ENCODE assay signal across 10 cellular contexts in genomic region chr15:82821396-82821795, GRCh38. TPM values are rescaled to one million over a fixed set of nuclear protein-coding genes. Genes with fewer than 3 reads are reported as not detected.
A peak's percentile ranks its signal among the peaks of the same experiment; 100 is the strongest.
DNase-seq lines count a peak whose midpoint lies in the region; TF ChIP-seq lines count a peak whose summit lies in the region.
"Not testable (repeated sequence)": the region's sequence is repeated elsewhere in the genome, so short reads cannot be mapped to it uniquely, and the experiment has no call there.
"Had no signal": no experiment of that assay in that cellular context is flagged by ENCODE, and none has a peak within 500 bp of the region (broad histone marks: within the 10 kb centered on the region; RNA-seq: fewer than 3 reads in every experiment).

No MANE protein-coding gene starts in this region.

- TF ChIP-seq RAD21 in SK-N-SH (IDR thresholded peaks at IDR 0.05; ENCODE audit: low read length) = not testable (repeated sequence)

- H4K20me1 ChIP-seq in SK-N-SH (ENCODE audit: insufficient read depth); osteoblast (ENCODE audit: insufficient read depth, low read length): not testable (repeated sequence)

- CTCF ChIA-PET in SK-N-SH (lab: Yijun Ruan, JAX) = not testable (repeated sequence)

- not testable (repeated sequence) for TF ChIP-seq CTCF in AG10803 (conservative IDR thresholded peaks at IDR 0.05; ENCODE audit: low read length); HFFc6 (IDR thresholded peaks at IDR 0.05); SK-N-SH (IDR thresholded peaks at IDR 0.05); epithelial cell of proximal tubule (conservative IDR thresholded peaks at IDR 0.05; ENCODE audit: low read depth, low read length); osteoblast (IDR thresholded peaks at IDR 0.05; ENCODE audit: extremely low read depth, low read depth, low read length)

- H2AFZ ChIP-seq in SK-N-SH (ENCODE audit: low read depth); osteoblast (ENCODE audit: low read length): not testable (repeated sequence)

- H3K9ac ChIP-seq in SK-N-SH = not testable (repeated sequence)

- H3K27me3 Mint-ChIP-seq in HFFc6 (ENCODE audit: insufficient read depth) = not testable (repeated sequence)

- not testable (repeated sequence) for H3K79me2 ChIP-seq in SK-N-SH (ENCODE audit: insufficient read depth)
- peaks cover 15% of the 10 kb centered on the region for H3K79me2 ChIP-seq in osteoblast (ENCODE audit: insufficient read depth, low read length)

- WGBS in SK-N-SH (ENCODE audit: low lambda C conversion rate) = 65% methylated on average over 3 of the region's 3 CpGs

- peak overlapping the region in 1 of 2 experiments; percentile 55; a peak in 2 of 4 replicates for H3K27ac ChIP-seq in SK-N-SH (ENCODE audit: low read depth in 2 of 2, low read length in 1 of 2)
- H3K27ac ChIP-seq in osteoblast (ENCODE audit: low read depth, low read length) = not testable (repeated sequence)

- H3K4me3 Mint-ChIP-seq in HFFc6 = peak overlapping the region; percentile 44; the same call in 1 of the 2 replicates

- H3K9me2 ChIP-seq in SK-N-SH = not testable (repeated sequence)

- H3K36me3 ChIP-seq in SK-N-SH (replicated peaks in 1 of 2; ENCODE audit: control insufficient read depth in 1 of 2, insufficient read depth in 2 of 2, low read length in 1 of 2) (peaks cover 36 to 66% of the 10 kb centered on the region in 2 experiments), osteoblast (ENCODE audit: insufficient read depth, low read length) (peaks cover 77% of the 10 kb centered on the region)

- not testable (repeated sequence) for H3K9me3 Mint-ChIP-seq in HFFc6

- TF ChIP-seq EP300 in SK-N-SH (IDR thresholded peaks at IDR 0.05; ENCODE audit: borderline replicate concordance in 1 of 2, low read depth in 1 of 2, low read length in 1 of 2) = not testable (repeated sequence)

- POLR2A ChIA-PET in SK-N-SH (lab: Yijun Ruan, JAX) = not testable (repeated sequence)

- H3K4me1 Mint-ChIP-seq in HFFc6 (ENCODE audit: low read depth) = peaks cover 21% of the 10 kb centered on the region

- not testable (repeated sequence) for H3K27me3 ChIP-seq in SK-N-SH (ENCODE audit: insufficient read depth); osteoblast (ENCODE audit: insufficient read depth, low read length)

- peak overlapping the region; percentile 60 for H3K27ac Mint-ChIP-seq in HFFc6

- DNase-seq in AG10803 (ENCODE audit: low read depth) (peak; percentile 33), HFFc6 (peak; percentile 24), astrocyte of the hippocampus (ENCODE audit: low read depth, low spot score) (peak; percentile 38), epithelial cell of proximal tubule (ENCODE audit: low read depth) (peak; percentile 74), iris pigment epithelial cell (ENCODE audit: low read depth) (peak; percentile 40)
- not testable (repeated sequence) for DNase-seq in SK-N-SH; osteoblast (ENCODE audit: insufficient read length, low spot score, missing footprints)

- peaks cover 30% of the 10 kb centered on the region; the same call in 1 of the 2 replicates for H3K36me3 Mint-ChIP-seq in HFFc6 (ENCODE audit: low read depth)

- not testable (repeated sequence) for H3K9me3 ChIP-seq in SK-N-SH; osteoblast (ENCODE audit: low read depth, low read length)

- H3K4me2 ChIP-seq in SK-N-SH (0 out of 2 replicates have a peak overlapping the region, but pooled peaks have one; percentile 0), osteoblast (ENCODE audit: insufficient read depth, low read length) (peak overlapping the region; percentile 2)

- not testable (repeated sequence) for H3K4me3 ChIP-seq in AG10803 (ENCODE audit: low read length); SK-N-SH (ENCODE audit: low read depth in 2 of 2, low read length in 1 of 2); epithelial cell of proximal tubule (ENCODE audit: low read depth, low read length); osteoblast (ENCODE audit: insufficient read depth, low read length)

- H3F3A ChIP-seq in SK-N-SH (replicated peaks; ENCODE audit: insufficient read depth) = peaks cover 18% of the 10 kb centered on the region

- not testable (repeated sequence) for H3K4me1 ChIP-seq in SK-N-SH (ENCODE audit: control insufficient read depth in 1 of 2, insufficient read depth in 2 of 2, low read depth in 1 of 2, low read length in 1 of 2); osteoblast (ENCODE audit: insufficient read depth, low read length)

RNA-seq across cellular contexts. Expression of gene WHAMM, which starts 12.0 kb away (rescaled TPM):
- 1 to 10 TPM; 5.8 to 7.4 (median 6.3) TPM for total RNA-seq in HFFc6 (2021; fragmentation: NEBNext Ultra II Directional; extraction: Animal tissue kit (Norgen Biotek cat#: 25700))
- 1.9 and 2.3 TPM in 2 replicates for polyA plus RNA-seq in SK-N-SH (2012; rRNA removed)
- polyA plus RNA-seq in SK-N-SH (2012; cell fraction: cytosol; rRNA removed) = 2.3 and 2.4 TPM in 2 replicates
- 2.7 and 4.0 TPM in 2 replicates for polyA plus RNA-seq in SK-N-SH (2012; cell fraction: nucleus; rRNA removed)
- total RNA-seq in epithelial cell of proximal tubule = 6.0 TPM in 2 replicates
- 8.0 and 8.3 TPM in 2 replicates for total RNA-seq in osteoblast

RNA-seq across cellular contexts. Expression of gene FSD2, which starts 15.5 kb away (rescaled TPM):
- not detected for total RNA-seq in HFFc6 (2021; fragmentation: NEBNext Ultra II Directional; extraction: Animal tissue kit (Norgen Biotek cat#: 25700))
- polyA plus RNA-seq in SK-N-SH (2012; rRNA removed) = not detected in 2 replicates
- polyA plus RNA-seq in SK-N-SH (2012; cell fraction: cytosol; rRNA removed) = not detected in 2 replicates
- polyA plus RNA-seq in SK-N-SH (2012; cell fraction: nucleus; rRNA removed) = not detected in 2 replicates
- total RNA-seq in epithelial cell of proximal tubule = not detected in 2 replicates
- total RNA-seq in osteoblast = not detected in 2 replicates
- total RNA-seq: A172, K562, SJSA1 had no signal
